ENCODE assay signal across 37 cellular contexts in genomic region chr5:61028382-61028781, GRCh38.
"Had no signal": no experiment of that assay in that cellular context is flagged by ENCODE, and none has a peak within 500 bp of the region (broad histone marks: within the 10 kb centered on the region; RNA-seq: fewer than 3 reads in every experiment).

No MANE protein-coding gene starts in this region.

- H3K36me3 ChIP-seq: adrenal gland, ascending aorta, brain microvascular endothelial cell, breast epithelium, cardiac muscle cell had no signal

- H3K4me1 ChIP-seq: body of pancreas, breast epithelium had no signal

- DNase-seq: activated effector memory CD4-positive, alpha-beta T cell treated with anti-CD3 and anti-CD28 coated beads, Interleukin-2, amount 50 U/mL, for 16 hours; activated effector memory CD4-positive, alpha-beta T cell treated with Interleukin-2 at 50 U/mL for 16 hours; activated gamma-delta T cell; activated gamma-delta T cell treated with Interleukin-2 at 50 U/mL for 16 hours; activated naive CD4-positive, alpha-beta T cell; activated naive CD4-positive, alpha-beta T cell treated with anti-CD3 and anti-CD28 coated beads for 36 hours; activated naive CD4-positive, alpha-beta T cell treated with anti-CD3 and anti-CD28 coated beads, Interleukin-2, amount 10 ng/mL, durations not matched to agents 7 days and 5 days; activated naive CD4-positive, alpha-beta T cell treated with anti-CD3 and anti-CD28 coated beads, Interleukin-2, amount 50 U/mL, for 16 hours; activated naive CD4-positive, alpha-beta T cell treated with Interleukin-2 at 50 U/mL for 16 hours; activated naive CD8-positive, alpha-beta T cell treated with anti-CD3 and anti-CD28 coated beads for 36 hours; activated naive CD8-positive, alpha-beta T cell treated with anti-CD3 and anti-CD28 coated beads, Interleukin-2, amount 10 ng/mL, durations not matched to agents 7 days and 5 days; activated naive CD8-positive, alpha-beta T cell treated with anti-CD3 and anti-CD28 coated beads, Interleukin-2, amount 50 U/mL, for 24 hours; activated T-cell treated with anti-CD3 and anti-CD28 coated beads, Interleukin-2, amount 50 U/mL, for 24 hours; activated T-cell treated with anti-CD3 and anti-CD28 coated beads, Interleukin-2, amount 50 U/mL, for 4 hours; activated T-cell treated with anti-CD3 and anti-CD28 coated beads, Interleukin-2, amount 50 U/mL, for 48 hours; activated T-cell treated with anti-CD3 and anti-CD28 coated beads, Interleukin-2, amount 50 U/mL, for 72 hours; adrenal gland; amniotic stem cell; amygdala; anterior cingulate cortex; aorta; body of pancreas; brain microvascular endothelial cell; caudate nucleus; central memory CD4-positive, alpha-beta T cell; cerebellar nuclear complex had no signal

- H3K9me3 ChIP-seq: adrenal gland, ascending aorta, body of pancreas, breast epithelium had no signal

- H3K9me3 Mint-ChIP-seq: activated naive CD4-positive, alpha-beta T cell treated with anti-CD3 and anti-CD28 coated beads, Interleukin-2, amount 10 ng/mL, durations not matched to agents 7 days and 5 days; activated naive CD4-positive, alpha-beta T cell treated with anti-CD3 and anti-CD28 coated beads, Interleukin-2, amount 50 U/mL, for 24 hours; activated naive CD8-positive, alpha-beta T cell treated with anti-CD3 and anti-CD28 coated beads, Interleukin-2, amount 50 U/mL, for 24 hours; activated T-helper 17 cell treated with anti-CD3 and anti-CD28 coated beads, Interleukin-2, amount 50 U/mL, for 72 hours; activated T-helper 2 cell treated with anti-CD3 and anti-CD28 coated beads, Interferon-gamma antibody, Interleukin-2, Interleukin-4, amounts not matched to agents 10 μg/mL and 5 μg/mL and 100 μg/mL, durations not matched to agents 14 hours and 24 hours and 36 hours; central memory CD8-positive, alpha-beta T cell had no signal

- H3K27me3 ChIP-seq: adrenal gland, ascending aorta, body of pancreas, brain microvascular endothelial cell, breast epithelium, cardiac muscle cell had no signal

- H3K27ac Mint-ChIP-seq: activated naive CD4-positive, alpha-beta T cell treated with anti-CD3 and anti-CD28 coated beads for 36 hours; activated naive CD4-positive, alpha-beta T cell treated with anti-CD3 and anti-CD28 coated beads, Interleukin-2, amount 10 ng/mL, durations not matched to agents 7 days and 5 days; activated naive CD4-positive, alpha-beta T cell treated with anti-CD3 and anti-CD28 coated beads, Interleukin-2, amount 50 U/mL, for 24 hours; activated naive CD4-positive, alpha-beta T cell treated with anti-CD3 and anti-CD28 coated beads, Interleukin-2, amount 50 U/mL, for 72 hours; activated naive CD8-positive, alpha-beta T cell; activated naive CD8-positive, alpha-beta T cell treated with anti-CD3 and anti-CD28 coated beads for 36 hours; activated naive CD8-positive, alpha-beta T cell treated with anti-CD3 and anti-CD28 coated beads, Interleukin-2, amount 10 ng/mL, durations not matched to agents 7 days and 5 days; activated naive CD8-positive, alpha-beta T cell treated with anti-CD3 and anti-CD28 coated beads, Interleukin-2, amount 50 U/mL, for 24 hours; activated T-cell treated with anti-CD3 and anti-CD28 coated beads, Interleukin-2, amount 50 U/mL, for 24 hours; activated T-cell treated with anti-CD3 and anti-CD28 coated beads, Interleukin-2, amount 50 U/mL, for 72 hours; activated T-helper 1 cell treated with anti-CD3 and anti-CD28 coated beads, Interleukin-12 subunit alpha, Interleukin-12 subunit beta, Interleukin-2, Interleukin-4 antibody, amounts not matched to agents 30 ng/mL and 10 ng/mL and 1 ng/mL, durations not matched to agents 14 hours and 24 hours and 36 hours; activated T-helper 17 cell treated with anti-CD3 and anti-CD28 coated beads, Interleukin-2, amount 50 U/mL, for 72 hours; activated T-helper 2 cell treated with anti-CD3 and anti-CD28 coated beads, Interferon-gamma antibody, Interleukin-2, Interleukin-4, amounts not matched to agents 10 μg/mL and 5 μg/mL and 100 μg/mL, durations not matched to agents 14 hours and 24 hours and 36 hours had no signal

- H3K36me3 Mint-ChIP-seq: activated naive CD4-positive, alpha-beta T cell treated with anti-CD3 and anti-CD28 coated beads, Interleukin-2, amount 10 ng/mL, durations not matched to agents 7 days and 5 days; activated naive CD4-positive, alpha-beta T cell treated with anti-CD3 and anti-CD28 coated beads, Interleukin-2, amount 50 U/mL, for 72 hours; activated naive CD8-positive, alpha-beta T cell treated with anti-CD3 and anti-CD28 coated beads, Interleukin-2, amount 10 ng/mL, durations not matched to agents 7 days and 5 days had no signal

- H3K4me1 Mint-ChIP-seq: activated naive CD4-positive, alpha-beta T cell treated with anti-CD3 and anti-CD28 coated beads, Interleukin-2, amount 10 ng/mL, durations not matched to agents 7 days and 5 days; activated naive CD8-positive, alpha-beta T cell treated with anti-CD3 and anti-CD28 coated beads, Interleukin-2, amount 10 ng/mL, durations not matched to agents 7 days and 5 days; activated T-helper 17 cell treated with anti-CD3 and anti-CD28 coated beads, Interleukin-2, amount 50 U/mL, for 72 hours had no signal

- H3K4me3 ChIP-seq: adrenal gland, ascending aorta, body of pancreas, breast epithelium, cardiac muscle cell had no signal

- H3K27me3 Mint-ChIP-seq: activated naive CD4-positive, alpha-beta T cell treated with anti-CD3 and anti-CD28 coated beads, Interleukin-2, amount 10 ng/mL, durations not matched to agents 7 days and 5 days; activated naive CD4-positive, alpha-beta T cell treated with anti-CD3 and anti-CD28 coated beads, Interleukin-2, amount 50 U/mL, for 24 hours; activated naive CD8-positive, alpha-beta T cell; activated naive CD8-positive, alpha-beta T cell treated with anti-CD3 and anti-CD28 coated beads for 36 hours; activated naive CD8-positive, alpha-beta T cell treated with anti-CD3 and anti-CD28 coated beads, Interleukin-2, amount 10 ng/mL, durations not matched to agents 7 days and 5 days; activated naive CD8-positive, alpha-beta T cell treated with anti-CD3 and anti-CD28 coated beads, Interleukin-2, amount 50 U/mL, for 24 hours; activated T-cell treated with anti-CD3 and anti-CD28 coated beads, Interleukin-2, amount 50 U/mL, for 24 hours; activated T-helper 17 cell treated with anti-CD3 and anti-CD28 coated beads, Interleukin-2, amount 50 U/mL, for 72 hours; central memory CD8-positive, alpha-beta T cell had no signal

- H3K27ac ChIP-seq: adrenal gland, ascending aorta, body of pancreas, brain microvascular endothelial cell, breast epithelium, cardiac muscle cell had no signal

- ATAC-seq: activated naive CD4-positive, alpha-beta T cell treated with anti-CD3 and anti-CD28 coated beads, Interleukin-2, amount 50 U/mL, for 72 hours; activated naive CD8-positive, alpha-beta T cell treated with anti-CD3 and anti-CD28 coated beads, Interleukin-2, amount 50 U/mL, for 24 hours; activated T-cell treated with anti-CD3 and anti-CD28 coated beads, Interleukin-2, amount 50 U/mL, for 4 hours; activated T-cell treated with anti-CD3 and anti-CD28 coated beads, Interleukin-2, amount 50 U/mL, for 72 hours; activated T-helper 17 cell treated with anti-CD3 and anti-CD28 coated beads, Interleukin-2, amount 50 U/mL, for 72 hours; body of pancreas had no signal

- H3K4me3 Mint-ChIP-seq: activated naive CD4-positive, alpha-beta T cell treated with anti-CD3 and anti-CD28 coated beads for 36 hours; activated naive CD4-positive, alpha-beta T cell treated with anti-CD3 and anti-CD28 coated beads, Interleukin-2, amount 10 ng/mL, durations not matched to agents 7 days and 5 days; activated naive CD4-positive, alpha-beta T cell treated with anti-CD3 and anti-CD28 coated beads, Interleukin-2, amount 50 U/mL, for 24 hours; activated naive CD8-positive, alpha-beta T cell; activated naive CD8-positive, alpha-beta T cell treated with anti-CD3 and anti-CD28 coated beads for 36 hours; activated naive CD8-positive, alpha-beta T cell treated with anti-CD3 and anti-CD28 coated beads, Interleukin-2, amount 10 ng/mL, durations not matched to agents 7 days and 5 days; activated naive CD8-positive, alpha-beta T cell treated with anti-CD3 and anti-CD28 coated beads, Interleukin-2, amount 50 U/mL, for 24 hours; activated T-cell treated with anti-CD3 and anti-CD28 coated beads, Interleukin-2, amount 50 U/mL, for 24 hours; activated T-cell treated with anti-CD3 and anti-CD28 coated beads, Interleukin-2, amount 50 U/mL, for 4 hours; activated T-cell treated with anti-CD3 and anti-CD28 coated beads, Interleukin-2, amount 50 U/mL, for 72 hours; activated T-helper 1 cell treated with anti-CD3 and anti-CD28 coated beads, Interleukin-12 subunit alpha, Interleukin-12 subunit beta, Interleukin-2, Interleukin-4 antibody, amounts not matched to agents 30 ng/mL and 10 ng/mL and 1 ng/mL, durations not matched to agents 14 hours and 24 hours and 36 hours; activated T-helper 17 cell treated with anti-CD3 and anti-CD28 coated beads, Interleukin-2, amount 50 U/mL, for 72 hours; brain; central memory CD8-positive, alpha-beta T cell had no signal
